18 cellular contexts compared by ENCODE assay signal in the genomic region with DNA sequence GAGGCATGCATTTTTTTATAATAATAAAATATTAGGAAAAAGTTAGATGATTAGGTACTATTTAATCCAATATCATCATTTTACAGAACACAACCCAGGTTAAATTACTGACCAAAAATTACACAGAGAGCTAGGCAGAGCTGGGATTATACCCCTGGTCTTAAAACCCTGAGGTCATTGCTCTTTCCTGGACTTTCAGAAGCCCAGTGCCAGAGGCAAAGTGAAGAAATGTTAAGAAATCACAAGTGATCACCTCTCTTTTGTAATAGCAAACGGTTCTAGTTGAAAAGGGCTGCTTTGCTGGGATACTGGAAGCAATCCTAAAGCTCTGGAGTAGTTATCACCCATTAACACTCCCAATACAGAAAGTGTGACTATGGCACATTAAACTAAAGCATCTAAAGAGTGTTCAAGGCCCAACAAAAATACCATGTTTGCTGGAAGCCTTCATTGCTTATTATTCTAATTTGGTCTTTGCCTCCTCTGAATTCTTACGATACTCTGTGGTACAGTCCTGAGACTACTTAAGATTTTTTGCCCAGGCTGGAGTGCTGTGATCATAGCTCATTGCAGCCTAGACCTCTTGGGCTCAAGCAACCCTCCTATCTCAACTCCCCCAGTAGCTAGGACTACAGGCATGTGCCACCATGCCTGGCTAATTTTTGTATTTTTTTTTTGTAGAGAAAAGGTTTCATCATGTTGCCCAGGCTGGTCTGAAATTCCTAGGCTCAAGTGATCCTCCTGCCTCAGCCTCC.
A peak's percentile ranks its signal among the peaks of the same experiment; 100 is the strongest.
DNase-seq lines count a peak whose midpoint lies in the region; ATAC-seq and TF ChIP-seq lines count a peak whose summit lies in the region.
"Had no signal": no experiment of that assay in that cellular context is flagged by ENCODE, and none has a peak within 500 bp of the region (broad histone marks: within the 10 kb centered on the region; RNA-seq: fewer than 3 reads in every experiment).

No MANE protein-coding gene starts in this region.

- H3K4me1 Mint-ChIP-seq in stimulated activated effector memory CD8-positive, alpha-beta T cell treated with anti-CD3 and anti-CD28 coated beads, Interleukin-12 subunit alpha, Interleukin-12 subunit beta, amount 100 ng/mL, for 72 hours = no peaks in the 10 kb centered on the region
- H3K4me1 Mint-ChIP-seq: CD14-positive monocyte had no signal

- no peaks in the 10 kb centered on the region for H3K36me3 ChIP-seq in psoas muscle (ENCODE audit: insufficient read depth in 1 of 2, low read depth in 1 of 2)
- H3K36me3 ChIP-seq: MG63 had no signal

- H3K27ac ChIP-seq in coronary artery = peak overlapping the region; percentile 18 to 54
- H3K27ac ChIP-seq in psoas muscle = peak overlapping the region; percentile 34
- H3K27ac ChIP-seq: SK-N-MC had no signal

- ATAC-seq in left ventricle myocardium superior = peak; percentile 39
- peak in 3 of 4 donors; percentile 38 to 49 (median 40) for ATAC-seq in psoas muscle
- ATAC-seq in GM21737 (IDR thresholded peaks at IDR 0.05; ENCODE audit: unreplicated experiment) = no peak
- no peak for ATAC-seq in stimulated activated effector memory CD8-positive, alpha-beta T cell treated with anti-CD3 and anti-CD28 coated beads, Interleukin-12 subunit alpha, Interleukin-12 subunit beta, amount 100 ng/mL, for 72 hours

- DNase-seq in AML-193 (lab: John Stamatoyannopoulos, UW) (peak; percentile 49 to 57), coronary artery (ENCODE audit: low spot score) (no peak), left ventricle myocardium superior (no peak), psoas muscle (no peak), DMS 273 treated with DMSO at 0.1 percent for 48 hours (lab: John Stamatoyannopoulos, UW) (no peak)
- no peak for DNase-seq in stimulated activated effector memory CD8-positive, alpha-beta T cell treated with anti-CD3 and anti-CD28 coated beads, Interleukin-12 subunit alpha, Interleukin-12 subunit beta, amount 100 ng/mL, for 72 hours (ENCODE audit: low spot score in 2 of 2)
- DNase-seq: ACHN, HCEC 1CT, Karpas-422, MG63, NCI-H1048, NCI-H1436 treated with DMSO at 0.1 percent for 48 hours, NCI-H2029, SHP77 had no signal

- H3K4me3 ChIP-seq in coronary artery (no peak overlapping the region), psoas muscle (no peak overlapping the region)
- H3K4me3 ChIP-seq: MG63, SK-N-MC had no signal

- H3K27me3 ChIP-seq in psoas muscle (ENCODE audit: insufficient read depth in 3 of 3, low read length in 2 of 3) = no peaks in the 10 kb centered on the region
- H3K27me3 ChIP-seq: MG63 had no signal

- peaks cover 25% of the 10 kb centered on the region for H3K4me1 ChIP-seq in psoas muscle

- no peak overlapping the region for H3K27ac Mint-ChIP-seq in stimulated activated effector memory CD8-positive, alpha-beta T cell treated with anti-CD3 and anti-CD28 coated beads, Interleukin-12 subunit alpha, Interleukin-12 subunit beta, amount 100 ng/mL, for 72 hours
- H3K27ac Mint-ChIP-seq: CD14-positive monocyte, IgD-negative memory B cell had no signal

- H3K9me3 ChIP-seq in psoas muscle = no peaks in the 10 kb centered on the region
- H3K9me3 ChIP-seq: MG63 had no signal

- no peak overlapping the region for H3K4me3 Mint-ChIP-seq in stimulated activated effector memory CD8-positive, alpha-beta T cell treated with anti-CD3 and anti-CD28 coated beads, Interleukin-12 subunit alpha, Interleukin-12 subunit beta, amount 100 ng/mL, for 72 hours
- H3K4me3 Mint-ChIP-seq: CD14-positive monocyte, IgD-negative memory B cell had no signal

- no peaks in the 10 kb centered on the region for H3K36me3 Mint-ChIP-seq in stimulated activated effector memory CD8-positive, alpha-beta T cell treated with anti-CD3 and anti-CD28 coated beads, Interleukin-12 subunit alpha, Interleukin-12 subunit beta, amount 100 ng/mL, for 72 hours
- H3K36me3 Mint-ChIP-seq: CD14-positive monocyte, IgD-negative memory B cell had no signal

- intact Hi-C loops in left ventricle myocardium superior (cut with micrococcal nuclease) (no loop called here), psoas muscle (cut with DNase I) (no loop called here)

- WGBS in psoas muscle, 3 donors = 3 to 41% (median 9%) methylated on average over 2 of the region's 2 CpGs

- H3K9me3 Mint-ChIP-seq in stimulated activated effector memory CD8-positive, alpha-beta T cell treated with anti-CD3 and anti-CD28 coated beads, Interleukin-12 subunit alpha, Interleukin-12 subunit beta, amount 100 ng/mL, for 72 hours = no peaks in the 10 kb centered on the region
- H3K9me3 Mint-ChIP-seq: CD14-positive monocyte, IgD-negative memory B cell had no signal

- TF ChIP-seq CTCF in coronary artery (IDR thresholded peaks at IDR 0.05) = no peak
- no peak for TF ChIP-seq CTCF in psoas muscle (IDR thresholded peaks at IDR 0.05)

Comparison
In these comparisons a context has a peak if more than half of its experiments do, and no peak if none do; other contexts are left out.
1. DNase-seq: peak in AML-193 (2 of 2); none in coronary artery (single experiment), left ventricle myocardium superior (single experiment), psoas muscle (0 of 2), DMS 273 treated with DMSO at 0.1 percent for 48 hours (single experiment) and stimulated activated effector memory CD8-positive, alpha-beta T cell treated with anti-CD3 and anti-CD28 coated beads, Interleukin-12 subunit alpha, Interleukin-12 subunit beta, amount 100 ng/mL, for 72 hours (0 of 2).
2. ATAC-seq: peak in left ventricle myocardium superior (single experiment) and psoas muscle (3 of 4); none in GM21737 (single experiment) and stimulated activated effector memory CD8-positive, alpha-beta T cell treated with anti-CD3 and anti-CD28 coated beads, Interleukin-12 subunit alpha, Interleukin-12 subunit beta, amount 100 ng/mL, for 72 hours (single experiment).